Comparison of ENCODE assay signal across 11 cellular contexts in the genomic region with DNA sequence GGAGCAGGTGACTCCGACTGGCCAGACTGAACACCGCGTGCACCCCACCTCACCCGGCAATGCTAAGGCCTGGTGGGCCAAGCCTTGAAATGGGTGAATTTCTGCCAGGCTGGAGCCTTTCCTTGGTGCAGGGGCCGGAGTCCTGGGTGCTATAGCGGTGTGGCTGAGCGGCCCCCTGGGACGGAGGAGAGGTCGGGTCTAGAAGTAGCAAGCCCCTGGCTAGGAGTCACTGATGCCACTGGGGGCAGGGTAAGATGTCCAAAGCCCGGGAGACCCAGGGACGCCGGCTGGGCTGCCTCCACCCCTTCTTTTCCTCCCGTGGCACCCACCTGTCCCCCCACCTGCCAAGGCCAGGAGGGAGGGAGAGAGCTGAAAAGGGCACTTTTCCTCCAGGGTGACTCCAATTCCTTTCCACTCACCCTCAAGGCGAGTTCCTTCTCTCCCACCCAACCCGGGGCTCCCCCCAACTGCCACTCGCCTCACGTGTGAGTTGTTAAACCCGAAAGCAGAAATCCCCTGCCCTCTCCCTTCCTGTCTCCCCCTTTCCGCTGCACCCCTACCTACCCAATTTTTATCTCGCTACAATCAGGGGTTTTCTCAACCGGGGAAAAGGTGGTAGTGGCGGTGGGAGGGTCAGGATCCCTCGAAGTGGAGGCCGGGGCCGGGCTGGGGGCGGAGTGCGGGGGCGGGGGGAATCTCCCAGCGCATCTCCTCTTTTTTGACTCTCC. TPM values are rescaled to one million over a fixed set of nuclear protein-coding genes. Genes with fewer than 3 reads are reported as not detected.
DNase-seq lines count a peak whose midpoint lies in the region; ATAC-seq and TF ChIP-seq lines count a peak whose summit lies in the region.
"Had no signal": no experiment of that assay in that cellular context is flagged by ENCODE, and none has a peak within 500 bp of the region (broad histone marks: within the 10 kb centered on the region; RNA-seq: fewer than 3 reads in every experiment).

No MANE protein-coding gene starts in this region.

- H3K9me3 ChIP-seq in CD8-positive, alpha-beta T cell (ENCODE audit: low read length): no peaks in the 10 kb centered on the region
- peaks cover under 1% of the 10 kb centered on the region for H3K9me3 ChIP-seq in WERI-Rb-1 (ENCODE audit: severe bottlenecking)

- peak in 5 of 7 experiments; percentile 39 to 73 (median 55) for DNase-seq in CD8-positive, alpha-beta T cell
- peak; percentile 74 for DNase-seq in natural killer cell treated with Interleukin-12 subunit alpha and Interleukin-12 subunit beta and Interleukin-15 and Interleukin-18, amount 100 ng/mL, for 72 hours (ENCODE audit: low spot score)
- DNase-seq in NCI-H2196 (lab: John Stamatoyannopoulos, UW; ENCODE audit: unreplicated experiment) (no peak), WERI-Rb-1 (no peak), NCI-H1048 (lab: John Stamatoyannopoulos, UW) (no peak), SIG-M5 (lab: John Stamatoyannopoulos, UW) (no peak)
- DNase-seq: erythroblast, NCI-H1436 treated with DMSO at 0.1 percent for 48 hours had no signal

- POLR2A ChIA-PET in CD8-positive, alpha-beta T cell (lab: Charles Lee): interaction anchor here (1.0 kb wide), 1 partner anchor 1990 kb away, joined by 3 read pairs; no protein-coding TSS in a partner anchor

- CTCF ChIA-PET in CD8-positive, alpha-beta T cell (lab: Charles Lee): interaction anchor here (0.5 to 1.0 kb wide), 2 partner anchors 284 to 1046 kb away, joined by 3 read pairs; no protein-coding TSS in a partner anchor

- H3K27me3 ChIP-seq in CD8-positive, alpha-beta T cell (ENCODE audit: insufficient read depth, low read length): peaks cover 79% of the 10 kb centered on the region
- peaks cover 92% of the 10 kb centered on the region for H3K27me3 ChIP-seq in WERI-Rb-1 (ENCODE audit: insufficient read depth, low read depth, severe bottlenecking)

- peaks cover 60% of the 10 kb centered on the region for H3K4me1 Mint-ChIP-seq in CD8-positive, alpha-beta T cell (ENCODE audit: low read depth)
- peaks cover 66% of the 10 kb centered on the region for H3K4me1 Mint-ChIP-seq in activated naive CD4-positive, alpha-beta T cell treated with anti-CD3 and anti-CD28 coated beads, Interleukin-2, amount 50 U/mL, for 24 hours
- H3K4me1 Mint-ChIP-seq in natural killer cell treated with Interleukin-12 subunit alpha and Interleukin-12 subunit beta and Interleukin-15 and Interleukin-18, amount 100 ng/mL, for 72 hours (ENCODE audit: low read depth in 2 of 2): peaks cover 48 to 68% of the 10 kb centered on the region in 2 donors

- peaks cover 74% of the 10 kb centered on the region for H3K27me3 Mint-ChIP-seq in CD8-positive, alpha-beta T cell (ENCODE audit: low read depth)
- peaks cover 56% of the 10 kb centered on the region for H3K27me3 Mint-ChIP-seq in activated naive CD4-positive, alpha-beta T cell treated with anti-CD3 and anti-CD28 coated beads, Interleukin-2, amount 50 U/mL, for 24 hours
- peaks cover 58 to 68% of the 10 kb centered on the region in 2 donors for H3K27me3 Mint-ChIP-seq in natural killer cell treated with Interleukin-12 subunit alpha and Interleukin-12 subunit beta and Interleukin-15 and Interleukin-18, amount 100 ng/mL, for 72 hours

- peak; percentile 37 for ATAC-seq in CD8-positive, alpha-beta T cell
- no peak for ATAC-seq in SK-N-SH treated with all-trans-retinoic acid at 6 μM for 48 hours
- ATAC-seq in natural killer cell treated with Interleukin-12 subunit alpha and Interleukin-12 subunit beta and Interleukin-15 and Interleukin-18, amount 100 ng/mL, for 72 hours: peak in 1 of 2 donors; percentile 17

- intact Hi-C loops in CD8-positive, alpha-beta T cell (cut with DNase I, micrococcal nuclease): loop anchor here in 1 of 2 experiments (1.0 kb wide), 1 partner anchor 9 kb away; no protein-coding TSS in a partner anchor

- peaks cover 83% of the 10 kb centered on the region for H3K4me1 ChIP-seq in CD8-positive, alpha-beta T cell (ENCODE audit: insufficient read depth, low read length)

- peak overlapping the region; percentile 41 for H3K27ac Mint-ChIP-seq in CD8-positive, alpha-beta T cell
- H3K27ac Mint-ChIP-seq in activated naive CD4-positive, alpha-beta T cell treated with anti-CD3 and anti-CD28 coated beads, Interleukin-2, amount 50 U/mL, for 24 hours: no peak overlapping the region
- peak overlapping the region in 1 of 2 donors; percentile 48 for H3K27ac Mint-ChIP-seq in natural killer cell treated with Interleukin-12 subunit alpha and Interleukin-12 subunit beta and Interleukin-15 and Interleukin-18, amount 100 ng/mL, for 72 hours

- H3K36me3 ChIP-seq in CD8-positive, alpha-beta T cell (ENCODE audit: insufficient read depth, low read length): no peaks in the 10 kb centered on the region
- no peaks in the 10 kb centered on the region for H3K36me3 ChIP-seq in WERI-Rb-1

- H3K4me3 ChIP-seq in CD8-positive, alpha-beta T cell (ENCODE audit: low read depth, low read length): no peak overlapping the region
- H3K4me3 ChIP-seq in WERI-Rb-1 (ENCODE audit: low read depth, low read length): no peak overlapping the region

- no peaks in the 10 kb centered on the region for H3K9me3 Mint-ChIP-seq in CD8-positive, alpha-beta T cell
- H3K9me3 Mint-ChIP-seq in activated naive CD4-positive, alpha-beta T cell treated with anti-CD3 and anti-CD28 coated beads, Interleukin-2, amount 50 U/mL, for 24 hours: no peaks in the 10 kb centered on the region
- no peaks in the 10 kb centered on the region for H3K9me3 Mint-ChIP-seq in natural killer cell treated with Interleukin-12 subunit alpha and Interleukin-12 subunit beta and Interleukin-15 and Interleukin-18, amount 100 ng/mL, for 72 hours

- no peaks in the 10 kb centered on the region for H3K36me3 Mint-ChIP-seq in CD8-positive, alpha-beta T cell
- no peaks in the 10 kb centered on the region for H3K36me3 Mint-ChIP-seq in activated naive CD4-positive, alpha-beta T cell treated with anti-CD3 and anti-CD28 coated beads, Interleukin-2, amount 50 U/mL, for 24 hours
- H3K36me3 Mint-ChIP-seq in natural killer cell treated with Interleukin-12 subunit alpha and Interleukin-12 subunit beta and Interleukin-15 and Interleukin-18, amount 100 ng/mL, for 72 hours: no peaks in the 10 kb centered on the region

- TF ChIP-seq CTCF in CD8-positive, alpha-beta T cell (IDR thresholded peaks at IDR 0.05): no peak
- TF ChIP-seq CTCF in WERI-Rb-1 (IDR thresholded peaks at IDR 0.05; ENCODE audit: low read depth, low read length): no peak

- no peak overlapping the region for H3K27ac ChIP-seq in CD8-positive, alpha-beta T cell (ENCODE audit: low read depth, low read length)
- no peak overlapping the region for H3K27ac ChIP-seq in WERI-Rb-1
- H3K27ac ChIP-seq: RWPE1 had no signal

- peak overlapping the region; percentile 42 for H3K4me3 Mint-ChIP-seq in CD8-positive, alpha-beta T cell
- H3K4me3 Mint-ChIP-seq in activated naive CD4-positive, alpha-beta T cell treated with anti-CD3 and anti-CD28 coated beads, Interleukin-2, amount 50 U/mL, for 24 hours: peak overlapping the region; percentile 66
- peak overlapping the region; percentile 67 for H3K4me3 Mint-ChIP-seq in natural killer cell treated with Interleukin-12 subunit alpha and Interleukin-12 subunit beta and Interleukin-15 and Interleukin-18, amount 100 ng/mL, for 72 hours

TF ChIP-seq in SK-N-SH treated with all-trans-retinoic acid at 6 μM for 48 hours, 23 proteins besides CTCF, POLR2A, EP300 and RAD21:
- TF ChIP-seq, protein P1, sequence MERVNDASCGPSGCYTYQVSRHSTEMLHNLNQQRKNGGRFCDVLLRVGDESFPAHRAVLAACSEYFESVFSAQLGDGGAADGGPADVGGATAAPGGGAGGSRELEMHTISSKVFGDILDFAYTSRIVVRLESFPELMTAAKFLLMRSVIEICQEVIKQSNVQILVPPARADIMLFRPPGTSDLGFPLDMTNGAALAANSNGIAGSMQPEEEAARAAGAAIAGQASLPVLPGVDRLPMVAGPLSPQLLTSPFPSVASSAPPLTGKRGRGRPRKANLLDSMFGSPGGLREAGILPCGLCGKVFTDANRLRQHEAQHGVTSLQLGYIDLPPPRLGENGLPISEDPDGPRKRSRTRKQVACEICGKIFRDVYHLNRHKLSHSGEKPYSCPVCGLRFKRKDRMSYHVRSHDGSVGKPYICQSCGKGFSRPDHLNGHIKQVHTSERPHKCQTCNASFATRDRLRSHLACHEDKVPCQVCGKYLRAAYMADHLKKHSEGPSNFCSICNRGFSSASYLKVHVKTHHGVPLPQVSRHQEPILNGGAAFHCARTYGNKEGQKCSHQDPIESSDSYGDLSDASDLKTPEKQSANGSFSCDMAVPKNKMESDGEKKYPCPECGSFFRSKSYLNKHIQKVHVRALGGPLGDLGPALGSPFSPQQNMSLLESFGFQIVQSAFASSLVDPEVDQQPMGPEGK (CRISPR knock-in tag; IDR thresholded peaks at IDR 0.05; ENCODE audit: borderline replicate concordance): no peak
- TF ChIP-seq ZFP3 (CRISPR knock-in tag; IDR thresholded peaks at IDR 0.05) (0 out of 2 replicates have a peak, but pooled peaks have one; percentile 37), OSR1 (CRISPR knock-in tag; IDR thresholded peaks at IDR 0.05) (no peak), TOX (CRISPR knock-in tag; IDR thresholded peaks at IDR 0.05; ENCODE audit: borderline replicate concordance) (no peak), SNAI2 (CRISPR knock-in tag; IDR thresholded peaks at IDR 0.05) (no peak)

RNA-seq across cellular contexts. Expression of a gene that starts 6.0 kb away (rescaled TPM):
- 10 to 100 TPM; 76.3 to 82.0 TPM for total RNA-seq in CD8-positive, alpha-beta T cell
- total RNA-seq in natural killer cell treated with Interleukin-12 subunit alpha and Interleukin-12 subunit beta and Interleukin-15 and Interleukin-18, amount 100 ng/mL, for 72 hours: 10 to 100 TPM in 1 of 2 donors, 1 to 10 TPM in 1; 7.6 to 10.9 TPM

Comparison
In these comparisons a context has a peak if more than half of its experiments do, and no peak if none do; other contexts are left out.
1. DNase-seq: peak in CD8-positive, alpha-beta T cell (5 of 7) and natural killer cell treated with Interleukin-12 subunit alpha and Interleukin-12 subunit beta and Interleukin-15 and Interleukin-18, amount 100 ng/mL, for 72 hours (single experiment); none in NCI-H2196 (single experiment), WERI-Rb-1 (single experiment), NCI-H1048 (single experiment) and SIG-M5 (single experiment).
2. RNA of a gene that starts 6.0 kb away (total RNA-seq): 76.3 to 82.0 TPM in CD8-positive, alpha-beta T cell; 7.6 to 10.9 TPM in natural killer cell treated with Interleukin-12 subunit alpha and Interleukin-12 subunit beta and Interleukin-15 and Interleukin-18, amount 100 ng/mL, for 72 hours; every median in the first group is over 4 times any median in the second.
3. Peak in every context shown above with its lines, with median percentiles within 50 percentile points of each other: H3K4me3 Mint-ChIP-seq.